In genomic region chr14:104660597-104660996, GRCh38 we compare ENCODE assay signal across 12 cellular contexts. TPM values are rescaled to one million over a fixed set of nuclear protein-coding genes. Genes with fewer than 3 reads are reported as not detected.
A peak's percentile ranks its signal among the peaks of the same experiment; 100 is the strongest.
DNase-seq lines count a peak whose midpoint lies in the region; ATAC-seq and TF ChIP-seq lines count a peak whose summit lies in the region.
"Had no signal": no experiment of that assay in that cellular context is flagged by ENCODE, and none has a peak within 500 bp of the region (broad histone marks: within the 10 kb centered on the region; RNA-seq: fewer than 3 reads in every experiment).

No MANE protein-coding gene starts in this region.

- H3K36me3 ChIP-seq in GM06990 (ENCODE audit: control insufficient read depth, insufficient read depth, low read length): no peaks in the 10 kb centered on the region

- no peak for TF ChIP-seq CTCF in GM06990 (IDR thresholded peaks at IDR 0.05; ENCODE audit: insufficient read depth, low read length, poor library complexity, severe bottlenecking)

- peak; percentile 83 for DNase-seq in GM06990 (ENCODE audit: extremely low read depth, insufficient read length)
- DNase-seq in central memory CD8-positive, alpha-beta T cell (ENCODE audit: low spot score in 2 of 2): no peak
- no peak for DNase-seq in occipital lobe (lab: John Stamatoyannopoulos, UW)
- no peak for DNase-seq in NCI-H1694 (lab: John Stamatoyannopoulos, UW)
- DNase-seq in NCI-H524 treated with DMSO at 0.1 percent for 48 hours (lab: John Stamatoyannopoulos, UW): no peak
- DNase-seq: activated CD8-positive, alpha-beta memory T cell treated with anti-CD3 and anti-CD28 coated beads for 24 hours; effector memory CD4-positive, alpha-beta T cell; T-helper 2 cell had no signal

- H3K27ac Mint-ChIP-seq in central memory CD8-positive, alpha-beta T cell (ENCODE audit: low read depth): no peak overlapping the region
- no peak overlapping the region for H3K27ac Mint-ChIP-seq in activated T-helper 17 cell treated with anti-CD3 and anti-CD28 coated beads, Interleukin-2, amount 50 U/mL, for 72 hours

- H3K27me3 Mint-ChIP-seq in central memory CD8-positive, alpha-beta T cell: peaks cover 53% of the 10 kb centered on the region
- H3K27me3 Mint-ChIP-seq in activated T-helper 17 cell treated with anti-CD3 and anti-CD28 coated beads, Interleukin-2, amount 50 U/mL, for 72 hours: peaks cover 10% of the 10 kb centered on the region

- ATAC-seq in GM19324 (IDR thresholded peaks at IDR 0.05; ENCODE audit: low FRiP score, unreplicated experiment): peak; percentile 32
- ATAC-seq in HG03135 (IDR thresholded peaks at IDR 0.05; ENCODE audit: unreplicated experiment): peak; percentile 32
- peak; percentile 6 for ATAC-seq in central memory CD8-positive, alpha-beta T cell (replicated peaks; ENCODE audit: extremely low read depth, poor library complexity, severe bottlenecking)
- ATAC-seq in activated T-helper 17 cell treated with anti-CD3 and anti-CD28 coated beads, Interleukin-2, amount 50 U/mL, for 72 hours (replicated peaks): no peak

- H3K36me3 Mint-ChIP-seq in central memory CD8-positive, alpha-beta T cell (ENCODE audit: insufficient read depth): peaks cover 2% of the 10 kb centered on the region
- no peaks in the 10 kb centered on the region for H3K36me3 Mint-ChIP-seq in activated T-helper 17 cell treated with anti-CD3 and anti-CD28 coated beads, Interleukin-2, amount 50 U/mL, for 72 hours (ENCODE audit: low read depth)

- H3K4me1 Mint-ChIP-seq in central memory CD8-positive, alpha-beta T cell: peaks cover 27% of the 10 kb centered on the region
- peaks cover 10% of the 10 kb centered on the region for H3K4me1 Mint-ChIP-seq in activated T-helper 17 cell treated with anti-CD3 and anti-CD28 coated beads, Interleukin-2, amount 50 U/mL, for 72 hours

- H3K9me3 Mint-ChIP-seq in central memory CD8-positive, alpha-beta T cell: no peaks in the 10 kb centered on the region
- H3K9me3 Mint-ChIP-seq in activated T-helper 17 cell treated with anti-CD3 and anti-CD28 coated beads, Interleukin-2, amount 50 U/mL, for 72 hours: no peaks in the 10 kb centered on the region

- 0 out of 2 replicates have a peak overlapping the region, but pooled peaks have one; percentile 2 for H3K4me3 ChIP-seq in GM06990 (replicated peaks; ENCODE audit: low read depth, low read length)

- H3K27me3 ChIP-seq in GM06990 (replicated peaks; ENCODE audit: control insufficient read depth, insufficient read depth, low read length): no peaks in the 10 kb centered on the region; the same call in 1 of the 2 replicates

- H3K4me3 Mint-ChIP-seq in central memory CD8-positive, alpha-beta T cell: no peak overlapping the region
- no peak overlapping the region for H3K4me3 Mint-ChIP-seq in activated T-helper 17 cell treated with anti-CD3 and anti-CD28 coated beads, Interleukin-2, amount 50 U/mL, for 72 hours

RNA-seq across cellular contexts. Expression of gene INF2, which starts 28.8 kb away (rescaled TPM):
- 8.4 TPM for total RNA-seq in occipital lobe
- total RNA-seq in activated T-helper 17 cell treated with anti-CD3 and anti-CD28 coated beads, Interleukin-2, amount 50 U/mL, for 72 hours: 10 to 100 TPM; 61.9 to 87.8 TPM

RNA-seq across cellular contexts. Expression of gene TMEM179, which starts 56.0 kb away (rescaled TPM):
- 29.2 TPM for total RNA-seq in occipital lobe
- under 1 TPM in 1 of 2 donors, not detected in 1; 0.26 TPM for total RNA-seq in activated T-helper 17 cell treated with anti-CD3 and anti-CD28 coated beads, Interleukin-2, amount 50 U/mL, for 72 hours
- total RNA-seq: renal cortical epithelial cell had no signal

Comparison
In these comparisons a context has a peak if more than half of its experiments do, and no peak if none do; other contexts are left out.
1. RNA of gene TMEM179, which starts 56.0 kb away (total RNA-seq): 29.2 TPM in occipital lobe (single experiment); 0.26 TPM in activated T-helper 17 cell treated with anti-CD3 and anti-CD28 coated beads, Interleukin-2, amount 50 U/mL, for 72 hours; every median in the first group is over 10 times any median in the second.